In the genomic region with DNA sequence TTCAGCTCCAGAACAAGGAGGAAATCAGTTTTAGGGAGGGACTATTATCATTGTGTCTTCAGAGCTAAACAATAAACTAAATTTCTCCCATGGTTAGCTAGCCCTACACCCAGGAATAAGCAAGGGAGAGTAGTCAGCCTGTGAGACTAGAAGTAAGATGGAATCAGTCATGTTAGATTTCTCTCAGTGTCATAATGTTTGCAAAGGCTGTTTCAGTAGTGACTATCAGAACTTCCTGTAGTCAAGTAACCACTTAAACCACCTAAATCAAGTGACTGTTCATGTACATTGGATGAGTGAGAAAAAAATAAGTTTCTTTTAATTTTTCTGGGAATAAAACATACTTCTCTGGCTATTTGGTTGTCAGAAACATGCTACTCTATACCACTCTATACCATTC, we compare ENCODE assay signal across 15 cellular contexts.
DNase-seq lines count a peak whose midpoint lies in the region; ATAC-seq lines count a peak whose summit lies in the region.
"Had no signal": no experiment of that assay in that cellular context is flagged by ENCODE, and none has a peak within 500 bp of the region (broad histone marks: within the 10 kb centered on the region; RNA-seq: fewer than 3 reads in every experiment).

No MANE protein-coding gene starts in this region.

- peak; percentile 8 for DNase-seq in Jurkat, Clone E6-1 (ENCODE audit: low read depth, low spot score)
- DNase-seq in NCI-H146 treated with DMSO at 0.1 percent for 48 hours (lab: John Stamatoyannopoulos, UW; ENCODE audit: unreplicated experiment) (no peak), 8988T (no peak), NCI-H146 (lab: John Stamatoyannopoulos, UW) (no peak)
- DNase-seq: activated B cell treated with CpG ODN at 0.5 μM for 24 hours; activated CD8-positive, alpha-beta memory T cell treated with anti-CD3 and anti-CD28 coated beads, Interleukin-2, amount 50 U/mL, for 48 hours; activated naive CD8-positive, alpha-beta T cell treated with anti-CD3 and anti-CD28 coated beads, Interleukin-2, amount 10 ng/mL, durations not matched to agents 7 days and 5 days; caudate nucleus; stimulated activated naive CD4-positive, alpha-beta T cell treated with Interleukin-2 at 50 U/mL for 16 hours had no signal

- ATAC-seq in GM18867 (IDR thresholded peaks at IDR 0.05; ENCODE audit: unreplicated experiment) (peak; percentile 54), GM21515 (IDR thresholded peaks at IDR 0.05; ENCODE audit: unreplicated experiment) (peak; percentile 49), HG02973 (IDR thresholded peaks at IDR 0.05; ENCODE audit: unreplicated experiment) (peak; percentile 52)
- no peak for ATAC-seq in activated T-helper 17 cell treated with anti-CD3 and anti-CD28 coated beads, Interleukin-2, amount 50 U/mL, for 72 hours (replicated peaks)
- ATAC-seq: HCT116 had no signal

- H3K27ac Mint-ChIP-seq in activated T-helper 17 cell treated with anti-CD3 and anti-CD28 coated beads, Interleukin-2, amount 50 U/mL, for 72 hours, result no peak overlapping the region
- H3K27ac Mint-ChIP-seq: activated B cell treated with CpG ODN at 0.5 μM for 24 hours; activated naive CD8-positive, alpha-beta T cell treated with anti-CD3 and anti-CD28 coated beads, Interleukin-2, amount 10 ng/mL, durations not matched to agents 7 days and 5 days; memory B cell had no signal

- peaks cover 7% of the 10 kb centered on the region for H3K9me3 Mint-ChIP-seq in activated T-helper 17 cell treated with anti-CD3 and anti-CD28 coated beads, Interleukin-2, amount 50 U/mL, for 72 hours
- H3K9me3 Mint-ChIP-seq: activated naive CD8-positive, alpha-beta T cell treated with anti-CD3 and anti-CD28 coated beads, Interleukin-2, amount 10 ng/mL, durations not matched to agents 7 days and 5 days; memory B cell had no signal

- H3K36me3 Mint-ChIP-seq in activated T-helper 17 cell treated with anti-CD3 and anti-CD28 coated beads, Interleukin-2, amount 50 U/mL, for 72 hours (ENCODE audit: low read depth), result no peaks in the 10 kb centered on the region
- H3K36me3 Mint-ChIP-seq: activated naive CD8-positive, alpha-beta T cell treated with anti-CD3 and anti-CD28 coated beads, Interleukin-2, amount 10 ng/mL, durations not matched to agents 7 days and 5 days; memory B cell had no signal

- no peaks in the 10 kb centered on the region for H3K27me3 Mint-ChIP-seq in activated T-helper 17 cell treated with anti-CD3 and anti-CD28 coated beads, Interleukin-2, amount 50 U/mL, for 72 hours
- H3K27me3 Mint-ChIP-seq: activated B cell treated with CpG ODN at 0.5 μM for 24 hours; activated naive CD8-positive, alpha-beta T cell treated with anti-CD3 and anti-CD28 coated beads, Interleukin-2, amount 10 ng/mL, durations not matched to agents 7 days and 5 days; memory B cell had no signal

- H3K4me3 ChIP-seq in Jurkat, Clone E6-1 (ENCODE audit: low read length), result no peak overlapping the region

- H3K4me3 Mint-ChIP-seq in activated T-helper 17 cell treated with anti-CD3 and anti-CD28 coated beads, Interleukin-2, amount 50 U/mL, for 72 hours, result no peak overlapping the region
- H3K4me3 Mint-ChIP-seq: activated B cell treated with CpG ODN at 0.5 μM for 24 hours; activated naive CD8-positive, alpha-beta T cell treated with anti-CD3 and anti-CD28 coated beads, Interleukin-2, amount 10 ng/mL, durations not matched to agents 7 days and 5 days; memory B cell had no signal

- no peaks in the 10 kb centered on the region for H3K4me1 Mint-ChIP-seq in activated T-helper 17 cell treated with anti-CD3 and anti-CD28 coated beads, Interleukin-2, amount 50 U/mL, for 72 hours
- H3K4me1 Mint-ChIP-seq: activated B cell treated with CpG ODN at 0.5 μM for 24 hours; activated naive CD8-positive, alpha-beta T cell treated with anti-CD3 and anti-CD28 coated beads, Interleukin-2, amount 10 ng/mL, durations not matched to agents 7 days and 5 days; memory B cell had no signal
